11 cellular contexts compared by ENCODE assay signal in the genomic region with DNA sequence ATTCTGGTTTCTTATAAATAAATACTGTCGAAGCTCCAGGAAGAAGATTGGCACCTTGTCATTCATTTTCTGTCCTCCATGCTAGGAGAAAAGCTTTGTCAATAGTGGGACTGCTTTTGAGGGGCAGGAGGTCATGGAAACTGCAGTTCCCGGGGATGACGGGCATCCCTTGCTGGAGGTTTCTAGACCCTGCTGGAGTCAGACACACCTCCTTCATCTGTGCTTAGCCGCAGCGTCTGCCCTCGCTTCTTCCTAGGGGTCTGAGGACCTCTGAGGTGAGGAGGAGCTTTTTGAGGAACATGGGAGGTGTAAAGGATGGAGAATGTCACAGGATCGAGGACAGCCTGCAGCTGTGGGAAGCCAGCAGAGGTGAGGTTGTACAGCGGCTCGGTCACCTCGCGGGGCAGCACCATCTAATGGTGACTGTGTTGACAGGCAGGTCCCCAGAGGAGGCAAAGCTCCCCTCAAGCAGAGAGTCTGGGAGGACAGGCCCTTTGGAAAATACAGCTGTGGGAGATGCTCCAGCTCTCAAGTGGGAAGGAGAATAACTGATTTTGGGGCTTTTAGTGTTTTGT.
DNase-seq lines count a peak whose midpoint lies in the region; ATAC-seq, FAIRE-seq and TF ChIP-seq lines count a peak whose summit lies in the region.
"Had no signal": no experiment of that assay in that cellular context is flagged by ENCODE, and none has a peak within 500 bp of the region (broad histone marks: within the 10 kb centered on the region; RNA-seq: fewer than 3 reads in every experiment).

No MANE protein-coding gene starts in this region.

- H3K27me3 ChIP-seq in endothelial cell of umbilical vein (ENCODE audit: control insufficient read depth in 2 of 2, insufficient read depth in 2 of 2, low read length in 2 of 2), result no peaks in the 10 kb centered on the region
- no peaks in the 10 kb centered on the region for H3K27me3 ChIP-seq in pancreas

- no TSS peak for BruUV-seq in endothelial cell of umbilical vein (replicated peaks; lab: Mats Ljungman, UMichigan)

- H2AFZ ChIP-seq in endothelial cell of umbilical vein (ENCODE audit: low read depth, low read length), result no peak overlapping the region

- no peak for TF ChIP-seq CTCF in endothelial cell of umbilical vein (IDR thresholded peaks at IDR 0.05; ENCODE audit: extremely low read depth in 1 of 2, insufficient read depth in 1 of 2, low read depth in 1 of 2, low read length in 2 of 2)
- no peak for TF ChIP-seq CTCF in pancreas (IDR thresholded peaks at IDR 0.05)

- H3K9me3 ChIP-seq in endothelial cell of umbilical vein (replicated peaks; ENCODE audit: control insufficient read depth, insufficient read depth, low read length) (no peaks in the 10 kb centered on the region), pancreas (no peaks in the 10 kb centered on the region)

- H3K27ac ChIP-seq in endothelial cell of umbilical vein (ENCODE audit: insufficient read depth, low read depth, low read length) (no peak overlapping the region), pancreas (no peak overlapping the region)

- POLR2A ChIA-PET in endothelial cell of umbilical vein (lab: Charles Lee), result no interaction called here

- CTCF ChIA-PET in endothelial cell of umbilical vein (lab: Charles Lee), result interaction anchor here (0.5 to 1.0 kb wide), 3 partner anchors 208 to 323 kb away, joined by 3 read pairs; no protein-coding TSS in a partner anchor

- no peak overlapping the region for H3K9ac ChIP-seq in endothelial cell of umbilical vein (replicated peaks; ENCODE audit: extremely low read depth, insufficient read depth, low read length)

- TF ChIP-seq POLR2A in GM12891 (IDR thresholded peaks at IDR 0.05; ENCODE audit: low read depth, low read length) (no peak), endothelial cell of umbilical vein (IDR thresholded peaks at IDR 0.05; ENCODE audit: low read depth, low read length) (no peak)

- no peaks in the 10 kb centered on the region for H3K9me1 ChIP-seq in endothelial cell of umbilical vein (replicated peaks; ENCODE audit: control insufficient read depth, extremely low read depth, insufficient read depth, low read length)

- FAIRE-seq in GM12891 (lab: Jason Lieb, UNC) (peak; percentile 5), endothelial cell of umbilical vein (lab: Jason Lieb, UNC) (no peak), pancreas (lab: Jason Lieb, UNC) (no peak)
- FAIRE-seq: islet of Langerhans had no signal

- intact Hi-C loops in endothelial cell of umbilical vein (cut with micrococcal nuclease) (loop anchor here (5.0 kb wide), 1 partner anchor 208 kb away; the partner anchor contains the start of gene FARP1), pancreas (cut with DNase I) (no loop called here)

- H3K4me1 ChIP-seq in endothelial cell of umbilical vein (ENCODE audit: control insufficient read depth, extremely low read depth, insufficient read depth, low read length) (no peaks in the 10 kb centered on the region), pancreas (peaks cover 0 to 6% (median 0%) of the 10 kb centered on the region in 3 donors)

- no peak overlapping the region for H3K4me2 ChIP-seq in endothelial cell of umbilical vein (ENCODE audit: insufficient read depth, low read length)

- dilution Hi-C loops in endothelial cell of umbilical vein (cut with MboI; ENCODE audit: extremely low pct_ligation_motif_present, low sequenced_read_pairs), result no loop called here

- no peak for DNase-seq in GM12891 (ENCODE audit: insufficient read length, low spot score)
- peak; percentile 54 for DNase-seq in NCI-H69 (lab: John Stamatoyannopoulos, UW)
- DNase-seq in endothelial cell of umbilical vein (ENCODE audit: low read depth, low spot score), result peak; percentile 10
- DNase-seq in pancreas, result peak in 1 of 6 donors; percentile 20
- no peak for DNase-seq in HPDE6-E6E7 (ENCODE audit: extremely low spot score)
- no peak for DNase-seq in NCI-H1105 (lab: John Stamatoyannopoulos, UW)
- DNase-seq: activated CD4-positive, CD25-positive, alpha-beta regulatory T cell treated with anti-CD3 and anti-CD28 coated beads, Interleukin-2, amount 50 U/mL, for 72 hours; activated naive CD4-positive, alpha-beta T cell; EL had no signal

- H3K4me3 ChIP-seq in endothelial cell of umbilical vein (replicated peaks in 1 of 3; ENCODE audit: insufficient read depth in 1 of 3, low read depth in 1 of 3, low read length in 3 of 3) (no peak overlapping the region), pancreas (no peak overlapping the region)

- ATAC-seq in pancreas (peak in 3 of 4 donors; percentile 72 to 79 (median 78)), GM21423 (IDR thresholded peaks at IDR 0.05; ENCODE audit: unreplicated experiment) (no peak)

- 68 to 72% methylated on average over 11 of the region's 11 CpGs for WGBS in pancreas, 2 donors

- no peaks in the 10 kb centered on the region for H4K20me1 ChIP-seq in endothelial cell of umbilical vein (replicated peaks; ENCODE audit: control insufficient read depth, extremely low read depth, insufficient read depth, low read length)

- no peaks in the 10 kb centered on the region for H3K79me2 ChIP-seq in endothelial cell of umbilical vein (ENCODE audit: control insufficient read depth, insufficient read depth, low read length)

- no peaks in the 10 kb centered on the region for H3K36me3 ChIP-seq in endothelial cell of umbilical vein (ENCODE audit: control insufficient read depth in 2 of 2, extremely low read depth in 1 of 2, insufficient read depth in 2 of 2, low read length in 2 of 2)
- H3K36me3 ChIP-seq in pancreas, result no peaks in the 10 kb centered on the region

TF ChIP-seq in GM12891, 5 proteins besides CTCF, POLR2A, EP300 and RAD21:
- no peak for TF ChIP-seq PAX5 (IDR thresholded peaks at IDR 0.05; ENCODE audit: insufficient read depth, low read length, severe bottlenecking)
- TF ChIP-seq TAF1 (IDR thresholded peaks at IDR 0.05; ENCODE audit: low read depth, low read length), result no peak
- no peak for TF ChIP-seq POU2F2 (IDR thresholded peaks at IDR 0.05; ENCODE audit: low read depth, low read length)
- TF ChIP-seq POLR2AphosphoS5 (IDR thresholded peaks at IDR 0.05; ENCODE audit: low read depth, low read length), result no peak
- TF ChIP-seq SPI1 (IDR thresholded peaks at IDR 0.05; ENCODE audit: low read depth, low read length), result no peak

TF ChIP-seq in endothelial cell of umbilical vein, 7 proteins besides CTCF, POLR2A, EP300 and RAD21:
- TF ChIP-seq MYC (IDR thresholded peaks at IDR 0.05; ENCODE audit: low read depth, low read length) (no peak), JUN (IDR thresholded peaks at IDR 0.05; ENCODE audit: borderline replicate concordance, insufficient read depth, insufficient read length, low read depth) (no peak), GATA2 (IDR thresholded peaks at IDR 0.05; ENCODE audit: insufficient read depth, insufficient read length, low read depth, low read length) (no peak), FOS (IDR thresholded peaks at IDR 0.05; ENCODE audit: borderline replicate concordance, insufficient read depth, low read length) (no peak), POLR2AphosphoS5 (IDR thresholded peaks at IDR 0.05; ENCODE audit: insufficient read depth, low read depth, low read length) (no peak)
- TF ChIP-seq, protein P1, sequence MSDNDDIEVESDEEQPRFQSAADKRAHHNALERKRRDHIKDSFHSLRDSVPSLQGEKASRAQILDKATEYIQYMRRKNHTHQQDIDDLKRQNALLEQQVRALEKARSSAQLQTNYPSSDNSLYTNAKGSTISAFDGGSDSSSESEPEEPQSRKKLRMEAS (IDR thresholded peaks at IDR 0.05; ENCODE audit: insufficient read depth, insufficient read length), result no peak

Comparison
In these comparisons a context has a peak if more than half of its experiments do, and no peak if none do; other contexts are left out.
1. DNase-seq: peak in NCI-H69 (single experiment) and endothelial cell of umbilical vein (single experiment); none in GM12891 (single experiment), HPDE6-E6E7 (single experiment) and NCI-H1105 (single experiment).